In genomic region chr1:58664881-58665280, GRCh38 we compare ENCODE assay signal across 30 cellular contexts. TPM values are rescaled to one million over a fixed set of nuclear protein-coding genes. Genes with fewer than 3 reads are reported as not detected.
DNase-seq lines count a peak whose midpoint lies in the region; FAIRE-seq and TF ChIP-seq lines count a peak whose summit lies in the region.
"Had no signal": no experiment of that assay in that cellular context is flagged by ENCODE, and none has a peak within 500 bp of the region (broad histone marks: within the 10 kb centered on the region; RNA-seq: fewer than 3 reads in every experiment).

No MANE protein-coding gene starts in this region.

- H3K4me1 Mint-ChIP-seq in endothelial cell (ENCODE audit: unreplicated experiment) (peaks cover 5% of the 10 kb centered on the region), osteocyte (ENCODE audit: unreplicated experiment) (peaks cover 13% of the 10 kb centered on the region)
- peaks cover 0 to 2% (median under 1%) of the 10 kb centered on the region in 3 donors for H3K4me1 Mint-ChIP-seq in CD8-positive, alpha-beta memory T cell
- H3K4me1 Mint-ChIP-seq: activated B cell treated with CpG ODN at 0.5 μM for 24 hours; activated T-helper 17 cell treated with anti-CD3 and anti-CD28 coated beads, Interleukin-2, amount 50 U/mL, for 72 hours; central memory CD8-positive, alpha-beta T cell; GM23338 had no signal

- no peak for FAIRE-seq in GM19239 (lab: Jason Lieb, UNC)
- FAIRE-seq: keratinocyte had no signal

- peaks cover 82% of the 10 kb centered on the region for H3K36me3 ChIP-seq in SJSA1
- peaks cover 43% of the 10 kb centered on the region for H3K36me3 ChIP-seq in CD8-positive, alpha-beta memory T cell (ENCODE audit: insufficient read depth, low read length)
- H3K36me3 ChIP-seq: prostate gland had no signal

- H3K4me3 ChIP-seq in SJSA1: no peak overlapping the region
- H3K4me3 ChIP-seq in CD8-positive, alpha-beta memory T cell (ENCODE audit: low read length): no peak overlapping the region
- H3K4me3 ChIP-seq: ascending aorta, esophagus squamous epithelium, GM23338, prostate gland, smooth muscle cell, suprapubic skin had no signal

- no peaks in the 10 kb centered on the region for H3K9me3 ChIP-seq in SJSA1 (replicated peaks)
- no peaks in the 10 kb centered on the region for H3K9me3 ChIP-seq in CD8-positive, alpha-beta memory T cell (ENCODE audit: low read length)
- H3K9me3 ChIP-seq: ascending aorta, esophagus squamous epithelium, prostate gland, suprapubic skin had no signal

- POLR2A ChIA-PET in CD8-positive, alpha-beta memory T cell (lab: Charles Lee): no interaction called here

- peaks cover 11% of the 10 kb centered on the region for H3K36me3 Mint-ChIP-seq in endothelial cell (ENCODE audit: low read depth, unreplicated experiment)
- H3K36me3 Mint-ChIP-seq in osteocyte (ENCODE audit: unreplicated experiment): peaks cover 60% of the 10 kb centered on the region
- H3K36me3 Mint-ChIP-seq in CD8-positive, alpha-beta memory T cell: peaks cover under 1 to 87% (median 23%) of the 10 kb centered on the region in 3 donors

- H3K4me1 ChIP-seq in SJSA1 (replicated peaks): peaks cover 11% of the 10 kb centered on the region
- no peaks in the 10 kb centered on the region for H3K4me1 ChIP-seq in CD8-positive, alpha-beta memory T cell (ENCODE audit: insufficient read depth, low read length)
- H3K4me1 ChIP-seq: ascending aorta, esophagus squamous epithelium, prostate gland, suprapubic skin had no signal

- peak overlapping the region; percentile 38 for H3K27ac Mint-ChIP-seq in endothelial cell (ENCODE audit: unreplicated experiment)
- H3K27ac Mint-ChIP-seq in osteocyte (ENCODE audit: unreplicated experiment): peak overlapping the region; percentile 52
- peak overlapping the region in 1 of 8 donors; percentile 22 for H3K27ac Mint-ChIP-seq in CD8-positive, alpha-beta memory T cell
- H3K27ac Mint-ChIP-seq: activated B cell treated with CpG ODN at 0.5 μM for 24 hours; activated naive CD8-positive, alpha-beta T cell; CD4-positive, CD25-positive, alpha-beta regulatory T cell; GM23338; HFFc6 had no signal

- H3K27ac ChIP-seq in SJSA1: peak overlapping the region; percentile 8; the same call in 1 of the 2 replicates
- H3K27ac ChIP-seq in CD8-positive, alpha-beta memory T cell (ENCODE audit: low read depth, low read length): no peak overlapping the region
- H3K27ac ChIP-seq: ascending aorta, esophagus squamous epithelium, prostate gland, suprapubic skin had no signal

- no peaks in the 10 kb centered on the region for H3K27me3 ChIP-seq in SJSA1 (replicated peaks)
- H3K27me3 ChIP-seq in CD8-positive, alpha-beta memory T cell (ENCODE audit: insufficient read depth, low read length, poor library complexity, severe bottlenecking): no peaks in the 10 kb centered on the region
- H3K27me3 ChIP-seq: ascending aorta, esophagus squamous epithelium, suprapubic skin had no signal

- TF ChIP-seq CTCF in endothelial cell (IDR thresholded peaks at IDR 0.05; ENCODE audit: unreplicated experiment): no peak
- TF ChIP-seq CTCF in osteocyte (IDR thresholded peaks at IDR 0.05): no peak

- H3K9me3 Mint-ChIP-seq in endothelial cell (ENCODE audit: unreplicated experiment): no peaks in the 10 kb centered on the region
- H3K9me3 Mint-ChIP-seq in osteocyte (ENCODE audit: unreplicated experiment): no peaks in the 10 kb centered on the region
- H3K9me3 Mint-ChIP-seq in CD8-positive, alpha-beta memory T cell: no peaks in the 10 kb centered on the region
- H3K9me3 Mint-ChIP-seq: activated B cell treated with CpG ODN at 0.5 μM for 24 hours; activated T-helper 17 cell treated with anti-CD3 and anti-CD28 coated beads, Interleukin-2, amount 50 U/mL, for 72 hours; CD4-positive, CD25-positive, alpha-beta regulatory T cell; central memory CD8-positive, alpha-beta T cell; GM23338; HFFc6 had no signal

- peak; percentile 13 for DNase-seq in EH (ENCODE audit: low read depth)
- peak in 1 of 2 experiments; percentile 52 for DNase-seq in SJSA1 (ENCODE audit: low read depth in 1 of 2, low spot score in 2 of 2)
- DNase-seq in endothelial cell (ENCODE audit: low spot score): no peak
- DNase-seq in osteocyte (ENCODE audit: extremely low spot score, unreplicated experiment): no peak
- no peak for DNase-seq in CD8-positive, alpha-beta memory T cell
- no peak for DNase-seq in GM19239 (ENCODE audit: insufficient read length, low spot score)
- no peak for DNase-seq in AG08395 (ENCODE audit: low spot score)
- DNase-seq: activated B cell treated with CpG ODN at 0.5 μM for 24 hours; activated CD4-positive, alpha-beta T cell treated with anti-CD3 and anti-CD28 coated beads, Interleukin-2, amount 50 U/mL, for 4 hours; activated CD8-positive, alpha-beta memory T cell treated with anti-CD3 and anti-CD28 coated beads, Interleukin-2, amount 50 U/mL, for 4 hours; CD4-positive, CD25-positive, alpha-beta regulatory T cell; effector CD8-positive, alpha-beta T cell; esophagus squamous epithelium; HFFc6; IMR-90; mammary epithelial cell; NCI-H1092 treated with DMSO at 0.1 percent for 48 hours; NCI-H2029; stimulated activated CD4-positive, alpha-beta T cell treated with anti-CD3 and anti-CD28 coated beads, Interleukin-2, amount 100 ng/mL, for 24 hours; SW 1271; T1000 had no signal

- H3K27me3 Mint-ChIP-seq in endothelial cell (ENCODE audit: unreplicated experiment) (no peaks in the 10 kb centered on the region), osteocyte (ENCODE audit: unreplicated experiment) (no peaks in the 10 kb centered on the region)
- no peaks in the 10 kb centered on the region for H3K27me3 Mint-ChIP-seq in CD8-positive, alpha-beta memory T cell
- H3K27me3 Mint-ChIP-seq: activated B cell treated with CpG ODN at 0.5 μM for 24 hours; activated naive CD8-positive, alpha-beta T cell; activated T-helper 17 cell treated with anti-CD3 and anti-CD28 coated beads, Interleukin-2, amount 50 U/mL, for 72 hours; CD4-positive, CD25-positive, alpha-beta regulatory T cell; central memory CD8-positive, alpha-beta T cell had no signal

- H3K4me3 Mint-ChIP-seq in endothelial cell (ENCODE audit: unreplicated experiment) (no peak overlapping the region), osteocyte (ENCODE audit: unreplicated experiment) (no peak overlapping the region)
- no peak overlapping the region for H3K4me3 Mint-ChIP-seq in CD8-positive, alpha-beta memory T cell
- H3K4me3 Mint-ChIP-seq: activated B cell treated with CpG ODN at 0.5 μM for 24 hours; activated naive CD8-positive, alpha-beta T cell; activated T-helper 17 cell treated with anti-CD3 and anti-CD28 coated beads, Interleukin-2, amount 50 U/mL, for 72 hours; CD4-positive, CD25-positive, alpha-beta regulatory T cell; central memory CD8-positive, alpha-beta T cell; GM23338; HFFc6 had no signal

- CTCF ChIA-PET in CD8-positive, alpha-beta memory T cell (lab: Charles Lee): interaction anchor here (1.2 kb wide), 1 partner anchor 12 kb away, joined by 6 read pairs; no protein-coding TSS in a partner anchor

RNA-seq across cellular contexts. Expression of gene MYSM1, which starts 35.0 kb away (rescaled TPM):
- 12.7 and 14.1 TPM in 2 replicates for total RNA-seq in SJSA1 (2014; rRNA removed; shearing (Covaris generic))
- total RNA-seq in endothelial cell (ENCODE audit: unreplicated experiment): 60.8 TPM
- total RNA-seq in osteocyte: 38.6 and 39.5 TPM in 2 replicates
- total RNA-seq in CD8-positive, alpha-beta memory T cell: 10 to 100 TPM; 28.6 to 31.5 TPM
- polyA plus RNA-seq in CD8-positive, alpha-beta memory T cell: 8.6 TPM
